Comparison of ENCODE assay signal across 26 cellular contexts in genomic region chr5:59109383-59109782, GRCh38.
"Had no signal": no experiment of that assay in that cellular context is flagged by ENCODE, and none has a peak within 500 bp of the region (broad histone marks: within the 10 kb centered on the region; RNA-seq: fewer than 3 reads in every experiment).

No MANE protein-coding gene starts in this region.

- H3K4me3 ChIP-seq: heart right ventricle, hepatocyte, lower lobe of right lung, mucosa of descending colon, pancreas, prostate gland, right lobe of liver, skin epidermis, stomach, testis, thyroid gland, transverse colon, upper lobe of right lung had no signal

- H3K4me1 ChIP-seq: pancreas, prostate gland, right lobe of liver, testis, upper lobe of right lung had no signal

- H3K79me2 ChIP-seq: hepatocyte had no signal

- H2AFZ ChIP-seq: hepatocyte had no signal

- H3K4me2 ChIP-seq: hepatocyte had no signal

- H3K27ac ChIP-seq: heart right ventricle, hepatocyte, lower lobe of right lung, pancreas, prostate gland, right lobe of liver, skin epidermis, testis, thyroid gland, transverse colon, upper lobe of right lung had no signal

- DNase-seq: heart right ventricle; islet precursor cell; lower lobe of right lung; mesendoderm; midbrain; mucosa of descending colon; naive thymus-derived CD4-positive, alpha-beta T cell; pancreas; posterior cingulate gyrus; retina; right lobe of liver; stimulated activated CD4-positive, alpha-beta T cell treated with anti-CD3 and anti-CD28 coated beads, Interleukin-12 subunit alpha, Interleukin-12 subunit beta, amount 100 ng/mL, for 4 hours; stimulated activated CD4-positive, alpha-beta T cell treated with anti-CD3 and anti-CD28 coated beads, Interleukin-15, amount 100 ng/mL, for 24 hours; stimulated activated CD4-positive, alpha-beta T cell treated with anti-CD3 and anti-CD28 coated beads, Interleukin-2, amount 100 ng/mL, for 24 hours; stimulated activated CD4-positive, alpha-beta T cell treated with anti-CD3 and anti-CD28 coated beads, Interleukin-4, amount 100 ng/mL, for 1 hour; stimulated activated naive B cell treated with anti-CD40 and anti-IgM and Interleukin-4, amounts not matched to agents 10 μg/mL and 1 μg/mL and 100 μg/mL, for 72 hours; stimulated activated naive CD8-positive, alpha-beta T cell treated with anti-CD3 and anti-CD28 coated beads, Interleukin-15, Interleukin-2, amounts not matched to agents 100 U/mL and 50 U/mL, for 24 hours; stomach; testis; thyroid gland; transverse colon; upper lobe of right lung had no signal

- H3K36me3 ChIP-seq: heart right ventricle, lower lobe of right lung, pancreas, prostate gland, right lobe of liver, stomach, thyroid gland, transverse colon, upper lobe of right lung had no signal

- ATAC-seq: mucosa of descending colon; naive thymus-derived CD4-positive, alpha-beta T cell; natural killer cell treated with Interleukin-12 subunit alpha and Interleukin-12 subunit beta and Interleukin-15 and Interleukin-18, amount 100 ng/mL, for 72 hours; pancreas; right lobe of liver; stimulated activated naive B cell treated with anti-CD40 and anti-IgM and Interleukin-4, amounts not matched to agents 10 μg/mL and 1 μg/mL and 100 μg/mL, for 72 hours; stimulated activated naive CD8-positive, alpha-beta T cell treated with anti-CD3 and anti-CD28 coated beads, Interleukin-15, Interleukin-2, amounts not matched to agents 100 U/mL and 50 U/mL, for 24 hours; upper lobe of right lung had no signal

- H3K27me3 ChIP-seq: heart right ventricle, hepatocyte, pancreas, right lobe of liver, stomach, testis, thyroid gland, transverse colon, upper lobe of right lung had no signal

- H3K9me3 ChIP-seq: heart right ventricle, lower lobe of right lung, mucosa of descending colon, pancreas, prostate gland, right lobe of liver, stomach, testis, thyroid gland, transverse colon, upper lobe of right lung had no signal
